ENCODE assay signal across 1 cellular context in genomic region chr4:107719927-107720722, GRCh38.
TF ChIP-seq lines count a peak whose summit lies in the region.

Gene PAPSS1 (minus strand): TSS chr4:107720234. CDS start chr4:107720179, 55 bp downstream.

TF ChIP-seq in HEK293, 187 proteins besides CTCF, POLR2A, EP300 and RAD21 (continued from another document):
- TF ChIP-seq ZBTB6 (tag by site-specific recombination; IDR thresholded peaks at IDR 0.05) (no peak), ZNF600 (tag by site-specific recombination; IDR thresholded peaks at IDR 0.05) (peak; percentile 78; the same call in 1 of the 2 replicates)
